31 cellular contexts compared by ENCODE assay signal in genomic region chr10:96276426-96276825, GRCh38. TPM values are rescaled to one million over a fixed set of nuclear protein-coding genes. Genes with fewer than 3 reads are reported as not detected.
DNase-seq lines count a peak whose midpoint lies in the region; ATAC-seq, FAIRE-seq and TF ChIP-seq lines count a peak whose summit lies in the region.
"Had no signal": no experiment of that assay in that cellular context is flagged by ENCODE, and none has a peak within 500 bp of the region (broad histone marks: within the 10 kb centered on the region; RNA-seq: fewer than 3 reads in every experiment).

No MANE protein-coding gene starts in this region.

- no peaks in the 10 kb centered on the region for H4K20me1 ChIP-seq in mammary epithelial cell (ENCODE audit: insufficient read depth, low read length)

- peaks cover 2% of the 10 kb centered on the region for H3K36me3 Mint-ChIP-seq in memory B cell
- no peaks in the 10 kb centered on the region for H3K36me3 Mint-ChIP-seq in activated naive CD4-positive, alpha-beta T cell treated with anti-CD3 and anti-CD28 coated beads for 36 hours (ENCODE audit: low read depth)

- H3K27me3 Mint-ChIP-seq in memory B cell, result no peaks in the 10 kb centered on the region
- peaks cover 2% of the 10 kb centered on the region for H3K27me3 Mint-ChIP-seq in activated naive CD4-positive, alpha-beta T cell treated with anti-CD3 and anti-CD28 coated beads for 36 hours (ENCODE audit: low read depth)

- intact Hi-C loops in mammary epithelial cell (cut with micrococcal nuclease), result no loop called here
- intact Hi-C loops in tibial artery (cut with DNase I; ENCODE audit: low total_unique reads), result no loop called here
- intact Hi-C loops in activated naive CD4-positive, alpha-beta T cell treated with anti-CD3 and anti-CD28 coated beads for 36 hours (cut with micrococcal nuclease), result no loop called here

- peak overlapping the region; percentile 34 for H2AFZ ChIP-seq in mammary epithelial cell (ENCODE audit: low read depth, low read length)
- H2AFZ ChIP-seq: GM23338 had no signal

- 6% methylated on average over 4 of the region's 6 CpGs for WGBS in mammary epithelial cell (ENCODE audit: low coverage, missing lambda C conversion rate)

- H3K9me3 ChIP-seq in mammary epithelial cell (replicated peaks; ENCODE audit: insufficient read depth, low read length) (no peaks in the 10 kb centered on the region), tibial artery (no peaks in the 10 kb centered on the region)
- H3K9me3 ChIP-seq: colonic mucosa, esophagus muscularis mucosa, heart right ventricle, psoas muscle, upper lobe of right lung had no signal

- BruUV-seq in mammary epithelial cell (replicated peaks; lab: Mats Ljungman, UMichigan), result no TSS peak

- in situ Hi-C loops in mammary epithelial cell (cut with MboI; ENCODE audit: low sequenced_read_pairs in 2 of 2), result no loop called here

- no peak overlapping the region for H3K9ac ChIP-seq in mammary epithelial cell (ENCODE audit: insufficient read depth, low read length)
- H3K9ac ChIP-seq: KMS-11 had no signal

- TF ChIP-seq CTCF in mammary epithelial cell (conservative IDR thresholded peaks at IDR 0.05 in 1 of 2, IDR thresholded peaks at IDR 0.05 in 1 of 2; ENCODE audit: extremely low read depth in 1 of 2, insufficient read depth in 1 of 2, low read depth in 1 of 2, low read length in 2 of 2) (no peak), tibial artery (IDR thresholded peaks at IDR 0.05) (no peak)

- no peak overlapping the region for H3K4me3 Mint-ChIP-seq in memory B cell
- H3K4me3 Mint-ChIP-seq in activated naive CD4-positive, alpha-beta T cell treated with anti-CD3 and anti-CD28 coated beads for 36 hours, result no peak overlapping the region
- H3K4me3 Mint-ChIP-seq: activated T-helper 1 cell treated with anti-CD3 and anti-CD28 coated beads, Interleukin-12 subunit alpha, Interleukin-12 subunit beta, Interleukin-2, Interleukin-4 antibody, amounts not matched to agents 30 ng/mL and 10 ng/mL and 1 ng/mL, durations not matched to agents 14 hours and 24 hours and 36 hours; effector memory CD8-positive, alpha-beta T cell; GM23338 had no signal

- H3K27me3 ChIP-seq in mammary epithelial cell (ENCODE audit: insufficient read depth, low read length) (no peaks in the 10 kb centered on the region), tibial artery (no peaks in the 10 kb centered on the region)
- H3K27me3 ChIP-seq: colonic mucosa, esophagus muscularis mucosa, upper lobe of right lung had no signal

- no peak overlapping the region for H3K4me3 ChIP-seq in mammary epithelial cell (replicated peaks in 1 of 3; ENCODE audit: insufficient read depth in 1 of 3, low read depth in 2 of 3, low read length in 3 of 3)
- no peak overlapping the region for H3K4me3 ChIP-seq in tibial artery
- H3K4me3 ChIP-seq: colonic mucosa, esophagus muscularis mucosa, GM12878, GM23338, heart right ventricle, psoas muscle, upper lobe of right lung had no signal

- peak overlapping the region; percentile 88 for H3K27ac Mint-ChIP-seq in memory B cell
- no peak overlapping the region for H3K27ac Mint-ChIP-seq in activated naive CD4-positive, alpha-beta T cell treated with anti-CD3 and anti-CD28 coated beads for 36 hours
- H3K27ac Mint-ChIP-seq: activated T-helper 1 cell treated with anti-CD3 and anti-CD28 coated beads, Interleukin-12 subunit alpha, Interleukin-12 subunit beta, Interleukin-2, Interleukin-4 antibody, amounts not matched to agents 30 ng/mL and 10 ng/mL and 1 ng/mL, durations not matched to agents 14 hours and 24 hours and 36 hours; effector memory CD8-positive, alpha-beta T cell; GM23338 had no signal

- H3K4me2 ChIP-seq in mammary epithelial cell (ENCODE audit: insufficient read depth, low read depth, low read length), result peak overlapping the region; percentile 10
- H3K4me2 ChIP-seq: GM23338, KMS-11 had no signal

- H3K36me3 ChIP-seq in mammary epithelial cell (ENCODE audit: insufficient read depth, low read length) (no peaks in the 10 kb centered on the region), tibial artery (no peaks in the 10 kb centered on the region)
- H3K36me3 ChIP-seq: colonic mucosa, esophagus muscularis mucosa, heart right ventricle, upper lobe of right lung had no signal

- peaks cover 2% of the 10 kb centered on the region for H3K9me3 Mint-ChIP-seq in memory B cell
- H3K9me3 Mint-ChIP-seq in activated naive CD4-positive, alpha-beta T cell treated with anti-CD3 and anti-CD28 coated beads for 36 hours, result no peaks in the 10 kb centered on the region
- H3K9me3 Mint-ChIP-seq: activated T-helper 1 cell treated with anti-CD3 and anti-CD28 coated beads, Interleukin-12 subunit alpha, Interleukin-12 subunit beta, Interleukin-2, Interleukin-4 antibody, amounts not matched to agents 30 ng/mL and 10 ng/mL and 1 ng/mL, durations not matched to agents 14 hours and 24 hours and 36 hours; effector memory CD8-positive, alpha-beta T cell; GM23338 had no signal

- H3K27ac ChIP-seq in mammary epithelial cell (ENCODE audit: insufficient read depth, low read depth, low read length) (peak overlapping the region; percentile 24), tibial artery (peak overlapping the region; percentile 18 to 45)
- H3K27ac ChIP-seq: colonic mucosa, esophagus muscularis mucosa, KMS-11, psoas muscle, upper lobe of right lung had no signal

- no peaks in the 10 kb centered on the region for H3K79me2 ChIP-seq in mammary epithelial cell (ENCODE audit: insufficient read depth, low read length)

- H3K4me1 ChIP-seq in mammary epithelial cell (ENCODE audit: insufficient read depth, low read length), result peaks cover 51% of the 10 kb centered on the region
- H3K4me1 ChIP-seq in tibial artery, result peaks cover 0 to 23% (median 11%) of the 10 kb centered on the region in 4 donors
- H3K4me1 ChIP-seq: psoas muscle had no signal

- CTCF ChIA-PET in mammary epithelial cell (lab: Charles Lee; ENCODE audit: low non-redundant PET), result no interaction called here
- CTCF ChIA-PET in activated naive CD4-positive, alpha-beta T cell treated with anti-CD3 and anti-CD28 coated beads for 36 hours (lab: Charles Lee), result no interaction called here

- TF ChIP-seq POLR2A in GM12891 (IDR thresholded peaks at IDR 0.05; ENCODE audit: low read depth, low read length), result no peak

- peak; percentile 13 for FAIRE-seq in GM12891 (lab: Jason Lieb, UNC)
- FAIRE-seq: bronchial epithelial cell, GM12878 had no signal

- no peak for ATAC-seq in memory B cell (ENCODE audit: low read depth)
- ATAC-seq in GM21619 (IDR thresholded peaks at IDR 0.05; ENCODE audit: unreplicated experiment), result no peak
- ATAC-seq: effector memory CD8-positive, alpha-beta T cell; GM12878; GM23338; Panc1 had no signal

- no peak for DNase-seq in GM12891 (ENCODE audit: insufficient read length, low spot score)
- DNase-seq in mammary epithelial cell, result no peak
- DNase-seq in memory B cell (ENCODE audit: low spot score in 2 of 2), result no peak
- no peak for DNase-seq in tibial artery
- no peak for DNase-seq in NCI-H2171 (lab: John Stamatoyannopoulos, UW)
- no peak for DNase-seq in activated naive CD4-positive, alpha-beta T cell treated with anti-CD3 and anti-CD28 coated beads for 36 hours
- DNase-seq: activated CD4-positive, alpha-beta T cell treated with anti-CD3 and anti-CD28 coated beads, Interleukin-2, amount 50 U/mL, for 48 hours; activated naive CD4-positive, alpha-beta T cell treated with anti-CD3 and anti-CD28 coated beads, Interleukin-2, amount 50 U/mL, for 16 hours; amniotic stem cell; effector memory CD8-positive, alpha-beta T cell; foreskin melanocyte; NCI-H1436 treated with DMSO at 0.1 percent for 48 hours; NCI-H524; psoas muscle; SIG-M5; T1000; upper lobe of right lung had no signal

- peaks cover 46% of the 10 kb centered on the region for H3K4me1 Mint-ChIP-seq in memory B cell
- H3K4me1 Mint-ChIP-seq in activated naive CD4-positive, alpha-beta T cell treated with anti-CD3 and anti-CD28 coated beads for 36 hours (ENCODE audit: low read depth), result no peaks in the 10 kb centered on the region

- dilution Hi-C loops in mammary epithelial cell (cut with HindIII; ENCODE audit: low sequenced_read_pairs), result no loop called here

TF ChIP-seq in GM12891, 5 proteins besides CTCF, POLR2A, EP300 and RAD21:
- no peak for TF ChIP-seq POU2F2 (IDR thresholded peaks at IDR 0.05; ENCODE audit: low read depth, low read length)
- no peak for TF ChIP-seq TAF1 (IDR thresholded peaks at IDR 0.05; ENCODE audit: low read depth, low read length)
- TF ChIP-seq PAX5 (IDR thresholded peaks at IDR 0.05; ENCODE audit: insufficient read depth, low read length, severe bottlenecking), result no peak
- TF ChIP-seq SPI1 (IDR thresholded peaks at IDR 0.05; ENCODE audit: low read depth, low read length), result no peak
- no peak for TF ChIP-seq POLR2AphosphoS5 (IDR thresholded peaks at IDR 0.05; ENCODE audit: low read depth, low read length)

RNA-seq across cellular contexts. Expression of gene BLNK, which starts 5.1 kb away (rescaled TPM):
- polyA plus RNA-seq in GM12891 (2012; ENCODE audit: low read depth, missing spikeins), result 92.6 TPM
- total RNA-seq in mammary epithelial cell, result 1 to 10 TPM; 5.8 to 9.8 TPM
- 2.9 TPM for polyA plus RNA-seq in mammary epithelial cell
- polyA minus RNA-seq in mammary epithelial cell, result not detected
- total RNA-seq in activated naive CD4-positive, alpha-beta T cell treated with anti-CD3 and anti-CD28 coated beads for 36 hours, result not detected
- total RNA-seq: activated T-helper 1 cell treated with anti-CD3 and anti-CD28 coated beads, Interleukin-12 subunit alpha, Interleukin-12 subunit beta, Interleukin-2, Interleukin-4 antibody, amounts not matched to agents 30 ng/mL and 10 ng/mL and 1 ng/mL, durations not matched to agents 14 hours and 24 hours and 36 hours; Daoy; GM23338; lung microvascular endothelial cell had no signal
- polyA plus RNA-seq: AG04450 had no signal

RNA-seq across cellular contexts. Expression of gene DNTT, which starts 27.8 kb away (rescaled TPM):
- polyA plus RNA-seq in GM12891 (2012; ENCODE audit: low read depth, missing spikeins), result not detected
- total RNA-seq in mammary epithelial cell, result not detected
- polyA plus RNA-seq in mammary epithelial cell, result not detected
- not detected for polyA minus RNA-seq in mammary epithelial cell
- under 1 TPM in 1 of 2 experiments, not detected in 1; 0.10 TPM for total RNA-seq in activated naive CD4-positive, alpha-beta T cell treated with anti-CD3 and anti-CD28 coated beads for 36 hours
- total RNA-seq: activated T-helper 1 cell treated with anti-CD3 and anti-CD28 coated beads, Interleukin-12 subunit alpha, Interleukin-12 subunit beta, Interleukin-2, Interleukin-4 antibody, amounts not matched to agents 30 ng/mL and 10 ng/mL and 1 ng/mL, durations not matched to agents 14 hours and 24 hours and 36 hours; bronchial epithelial cell; colonic mucosa; Daoy; esophagus muscularis mucosa; GM23338; heart right ventricle; lung microvascular endothelial cell; myocyte; psoas muscle; upper lobe of right lung had no signal
- polyA plus RNA-seq: AG04450, GM23338, heart right ventricle had no signal

Comparison
In these comparisons a context has a peak if more than half of its experiments do, and no peak if none do; other contexts are left out.
1. RNA of gene BLNK, which starts 5.1 kb away (total RNA-seq): 5.8 to 9.8 TPM in mammary epithelial cell; not detected in activated naive CD4-positive, alpha-beta T cell treated with anti-CD3 and anti-CD28 coated beads for 36 hours; every median in the first group is over 4 times any median in the second.